19 cellular contexts compared by ENCODE assay signal in the genomic region with DNA sequence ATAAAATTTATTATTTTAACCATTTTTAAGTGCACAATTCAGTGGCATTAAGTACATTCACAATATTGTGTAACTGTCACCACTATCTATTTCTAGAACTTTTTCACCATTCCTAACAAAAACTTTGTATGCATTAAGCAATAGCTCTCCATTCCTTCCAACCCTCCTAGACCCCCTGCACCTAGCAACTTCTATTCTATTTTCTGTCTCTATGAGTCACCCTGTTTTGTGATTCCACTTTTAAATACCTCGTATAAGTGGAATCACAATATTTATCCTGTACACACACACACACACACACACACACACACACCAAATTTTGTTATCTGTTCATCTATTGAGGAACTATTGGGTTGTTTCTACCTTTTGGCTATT.
A peak's percentile ranks its signal among the peaks of the same experiment; 100 is the strongest.
DNase-seq lines count a peak whose midpoint lies in the region; ATAC-seq, FAIRE-seq and TF ChIP-seq lines count a peak whose summit lies in the region.
"Had no signal": no experiment of that assay in that cellular context is flagged by ENCODE, and none has a peak within 500 bp of the region (broad histone marks: within the 10 kb centered on the region; RNA-seq: fewer than 3 reads in every experiment).

No MANE protein-coding gene starts in this region.

- H3K9me2 ChIP-seq in PC-3 (replicated peaks; ENCODE audit: low read length), result no peaks in the 10 kb centered on the region

- peak; percentile 25 for ATAC-seq in PC-3
- ATAC-seq in central memory CD8-positive, alpha-beta T cell (replicated peaks; ENCODE audit: extremely low read depth, poor library complexity, severe bottlenecking), result no peak
- ATAC-seq: activated CD4-positive, CD25-positive, alpha-beta regulatory T cell treated with anti-CD3 and anti-CD28 coated beads, Interleukin-2, amount 50 U/mL, for 24 hours; activated T-cell treated with anti-CD3 and anti-CD28 coated beads, Interleukin-2, amount 50 U/mL, for 4 hours; body of pancreas; left colon had no signal

- peak overlapping the region; percentile 68 for H3K27ac Mint-ChIP-seq in activated CD4-positive, alpha-beta T cell treated with anti-CD3 and anti-CD28 coated beads, Interleukin-2, amount 10 ng/mL, durations not matched to agents 24 days and 14 days
- H3K27ac Mint-ChIP-seq in central memory CD8-positive, alpha-beta T cell (ENCODE audit: low read depth), result peak overlapping the region; percentile 88
- H3K27ac Mint-ChIP-seq in mesothelial cell of epicardium, result no peak overlapping the region
- H3K27ac Mint-ChIP-seq: progenitor cell of endocrine pancreas had no signal

- H3K27ac ChIP-seq in PC-3 (ENCODE audit: low read length), result no peak overlapping the region
- peak overlapping the region; percentile 34 for H3K27ac ChIP-seq in smooth muscle cell (ENCODE audit: low read depth)
- no peak overlapping the region for H3K27ac ChIP-seq in small intestine (ENCODE audit: low read depth in 1 of 2, low read length in 1 of 2)
- H3K27ac ChIP-seq: body of pancreas, hepatocyte, suprapubic skin had no signal

- TF ChIP-seq CTCF in PC-3 (conservative IDR thresholded peaks at IDR 0.05; ENCODE audit: low read depth, low read length) (no peak), smooth muscle cell (IDR thresholded peaks at IDR 0.05; ENCODE audit: borderline replicate concordance, insufficient read depth, poor library complexity, severe bottlenecking) (no peak), mesothelial cell of epicardium (IDR thresholded peaks at IDR 0.05; ENCODE audit: unreplicated experiment) (no peak)

- H2AFZ ChIP-seq in PC-3 (ENCODE audit: low read length), result no peak overlapping the region
- H2AFZ ChIP-seq in smooth muscle cell (ENCODE audit: low read depth), result no peak overlapping the region
- H2AFZ ChIP-seq: hepatocyte had no signal

- H3K9ac ChIP-seq in PC-3 (ENCODE audit: low read length), result no peak overlapping the region
- H3K9ac ChIP-seq in smooth muscle cell (ENCODE audit: low read depth), result no peak overlapping the region

- DNase-seq in activated CD4-positive, alpha-beta T cell treated with anti-CD3 and anti-CD28 coated beads, Interleukin-2, amount 10 ng/mL, durations not matched to agents 24 days and 14 days, result no peak
- no peak for DNase-seq in activated CD4-positive, alpha-beta T cell treated with anti-CD3 and anti-CD28 coated beads for 48 hours
- DNase-seq in PC-3, result no peak
- no peak for DNase-seq in central memory CD8-positive, alpha-beta T cell (ENCODE audit: low spot score in 2 of 2)
- no peak for DNase-seq in smooth muscle cell (lab: John Stamatoyannopoulos, UW; ENCODE audit: unreplicated experiment)
- DNase-seq in mesothelial cell of epicardium (ENCODE audit: low spot score in 2 of 2, unreplicated experiment in 2 of 2), result no peak
- DNase-seq in DMS 273 treated with DMSO at 0.1 percent for 48 hours (lab: John Stamatoyannopoulos, UW), result no peak
- no peak for DNase-seq in small intestine
- DNase-seq: activated T-cell treated with anti-CD3 and anti-CD28 coated beads, Interleukin-2, amount 50 U/mL, for 4 hours; body of pancreas; Caco-2; esophagus squamous epithelium; left colon; NCI-H2081 treated with DMSO at 0.1 percent for 48 hours; NCI-H526 had no signal

- H3K9me3 ChIP-seq in PC-3 (ENCODE audit: low read length) (no peaks in the 10 kb centered on the region), smooth muscle cell (replicated peaks; ENCODE audit: low read depth) (no peaks in the 10 kb centered on the region), small intestine (ENCODE audit: control insufficient read depth, low read depth) (no peaks in the 10 kb centered on the region)
- H3K9me3 ChIP-seq: body of pancreas, Caco-2, esophagus squamous epithelium, suprapubic skin had no signal

- no TSS peak for BruUV-seq in PC-3 (replicated peaks; lab: Mats Ljungman, UMichigan)

- peaks cover 74% of the 10 kb centered on the region for H3K4me1 Mint-ChIP-seq in activated CD4-positive, alpha-beta T cell treated with anti-CD3 and anti-CD28 coated beads, Interleukin-2, amount 10 ng/mL, durations not matched to agents 24 days and 14 days
- H3K4me1 Mint-ChIP-seq in central memory CD8-positive, alpha-beta T cell, result peaks cover 56% of the 10 kb centered on the region
- H3K4me1 Mint-ChIP-seq in mesothelial cell of epicardium, result peaks cover 38% of the 10 kb centered on the region

- FAIRE-seq in small intestine (lab: Jason Lieb, UNC), result no peak

- H3K36me3 ChIP-seq in PC-3 (ENCODE audit: low read depth, low read length) (no peaks in the 10 kb centered on the region), smooth muscle cell (ENCODE audit: low read depth) (no peaks in the 10 kb centered on the region), small intestine (ENCODE audit: control insufficient read depth in 2 of 2, insufficient read depth in 2 of 2, low read length in 2 of 2) (no peaks in the 10 kb centered on the region)
- H3K36me3 ChIP-seq: esophagus squamous epithelium, suprapubic skin had no signal

- no peaks in the 10 kb centered on the region for H3K9me3 Mint-ChIP-seq in activated CD4-positive, alpha-beta T cell treated with anti-CD3 and anti-CD28 coated beads, Interleukin-2, amount 10 ng/mL, durations not matched to agents 24 days and 14 days
- H3K9me3 Mint-ChIP-seq in central memory CD8-positive, alpha-beta T cell, result no peaks in the 10 kb centered on the region
- H3K9me3 Mint-ChIP-seq in mesothelial cell of epicardium, result no peaks in the 10 kb centered on the region
- H3K9me3 Mint-ChIP-seq: activated T-cell treated with anti-CD3 and anti-CD28 coated beads, Interleukin-2, amount 50 U/mL, for 4 hours had no signal

- POLR2A ChIA-PET in PC-3 (lab: Charles Lee; ENCODE audit: unreplicated experiment), result no interaction called here

- H3K4me3 ChIP-seq in PC-3 (ENCODE audit: low read length), result no peak overlapping the region
- H3K4me3 ChIP-seq in smooth muscle cell, result no peak overlapping the region
- H3K4me3 ChIP-seq in small intestine (ENCODE audit: low read depth in 1 of 2, low read length in 2 of 2), result no peak overlapping the region
- H3K4me3 ChIP-seq: body of pancreas, esophagus squamous epithelium, hepatocyte, suprapubic skin had no signal

- H3K79me2 ChIP-seq in PC-3 (ENCODE audit: low read length) (no peaks in the 10 kb centered on the region), smooth muscle cell (ENCODE audit: low read depth) (peaks cover 59% of the 10 kb centered on the region)

- 69% methylated on average over 1 of the region's 1 CpG for WGBS in smooth muscle cell (ENCODE audit: low lambda C conversion rate)
- WGBS in small intestine, 3 donors, result 64 to 77% (median 70%) methylated on average over 1 of the region's 1 CpG

- no peaks in the 10 kb centered on the region for H4K20me1 ChIP-seq in PC-3 (ENCODE audit: low read length)
- peaks cover 26% of the 10 kb centered on the region for H4K20me1 ChIP-seq in smooth muscle cell (ENCODE audit: low read depth)

- intact Hi-C loops in activated CD4-positive, alpha-beta T cell treated with anti-CD3 and anti-CD28 coated beads, Interleukin-2, amount 10 ng/mL, durations not matched to agents 24 days and 14 days (cut with micrococcal nuclease), result no loop called here
- intact Hi-C loops in PC-3 (cut with micrococcal nuclease), result no loop called here

- H3K27me3 ChIP-seq in PC-3 (ENCODE audit: low read length), result no peaks in the 10 kb centered on the region
- H3K27me3 ChIP-seq in smooth muscle cell (ENCODE audit: low read depth), result no peaks in the 10 kb centered on the region
- H3K27me3 ChIP-seq in small intestine (ENCODE audit: control insufficient read depth in 2 of 2, insufficient read depth in 2 of 2, low read length in 2 of 2), result no peaks in the 10 kb centered on the region
- H3K27me3 ChIP-seq: body of pancreas, esophagus squamous epithelium, hepatocyte, suprapubic skin had no signal

- H3K4me1 ChIP-seq in PC-3 (ENCODE audit: insufficient read depth, low read length), result no peaks in the 10 kb centered on the region
- peaks cover 23% of the 10 kb centered on the region for H3K4me1 ChIP-seq in smooth muscle cell (ENCODE audit: low read depth)
- peaks cover 4 to 16% of the 10 kb centered on the region in 2 donors for H3K4me1 ChIP-seq in small intestine (ENCODE audit: control insufficient read depth in 2 of 2, insufficient read depth in 1 of 2, low read depth in 1 of 2, low read length in 1 of 2)
- H3K4me1 ChIP-seq: body of pancreas had no signal

- H3F3A ChIP-seq in PC-3 (ENCODE audit: low read length, unreplicated experiment), result no peaks in the 10 kb centered on the region
- H3F3A ChIP-seq in smooth muscle cell (ENCODE audit: low read depth), result peaks cover 4% of the 10 kb centered on the region

- no peaks in the 10 kb centered on the region for H3K27me3 Mint-ChIP-seq in activated CD4-positive, alpha-beta T cell treated with anti-CD3 and anti-CD28 coated beads, Interleukin-2, amount 10 ng/mL, durations not matched to agents 24 days and 14 days
- no peaks in the 10 kb centered on the region for H3K27me3 Mint-ChIP-seq in central memory CD8-positive, alpha-beta T cell
- no peaks in the 10 kb centered on the region for H3K27me3 Mint-ChIP-seq in mesothelial cell of epicardium (ENCODE audit: low read depth)
- H3K27me3 Mint-ChIP-seq: progenitor cell of endocrine pancreas had no signal

- CTCF ChIA-PET in PC-3 (lab: Charles Lee), result no interaction called here

- no peak overlapping the region for H3K4me3 Mint-ChIP-seq in activated CD4-positive, alpha-beta T cell treated with anti-CD3 and anti-CD28 coated beads, Interleukin-2, amount 10 ng/mL, durations not matched to agents 24 days and 14 days
- no peak overlapping the region for H3K4me3 Mint-ChIP-seq in central memory CD8-positive, alpha-beta T cell
- H3K4me3 Mint-ChIP-seq in mesothelial cell of epicardium, result no peak overlapping the region
- H3K4me3 Mint-ChIP-seq: activated T-cell treated with anti-CD3 and anti-CD28 coated beads, Interleukin-2, amount 50 U/mL, for 4 hours had no signal

- H3K4me2 ChIP-seq in PC-3 (ENCODE audit: low read length) (no peak overlapping the region), smooth muscle cell (no peak overlapping the region)
- H3K4me2 ChIP-seq: hepatocyte had no signal

- H3K36me3 Mint-ChIP-seq in activated CD4-positive, alpha-beta T cell treated with anti-CD3 and anti-CD28 coated beads, Interleukin-2, amount 10 ng/mL, durations not matched to agents 24 days and 14 days (ENCODE audit: low read depth), result peaks cover 37% of the 10 kb centered on the region
- H3K36me3 Mint-ChIP-seq in central memory CD8-positive, alpha-beta T cell (ENCODE audit: insufficient read depth), result peaks cover 10% of the 10 kb centered on the region
- peaks cover 12% of the 10 kb centered on the region for H3K36me3 Mint-ChIP-seq in mesothelial cell of epicardium
